ENCODE assay signal across 14 cellular contexts in the genomic region with DNA sequence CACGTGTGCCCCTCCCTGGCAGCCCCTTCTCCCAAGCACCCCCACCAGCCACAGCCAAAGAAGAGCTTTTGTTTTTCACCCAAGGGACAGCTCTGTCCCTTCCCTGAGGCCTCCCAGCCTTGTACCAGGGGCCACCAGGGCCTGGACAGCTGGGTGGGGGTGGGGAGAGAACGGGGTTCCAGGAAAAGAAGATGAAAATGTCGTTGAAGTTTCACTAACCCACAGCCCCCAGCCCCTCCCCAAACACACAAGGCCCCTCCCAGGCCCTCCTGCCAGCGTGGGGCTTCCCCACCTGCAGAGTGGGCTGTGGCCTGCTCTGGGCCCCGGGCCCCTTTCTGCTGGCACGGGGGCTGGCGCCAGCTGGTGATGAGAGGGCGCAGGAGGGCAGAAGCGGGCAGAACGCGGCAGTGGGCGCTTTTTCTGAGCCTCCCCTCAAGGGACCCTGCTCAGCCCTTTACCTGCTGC. TPM values are rescaled to one million over a fixed set of nuclear protein-coding genes. Genes with fewer than 3 reads are reported as not detected.
A peak's percentile ranks its signal among the peaks of the same experiment; 100 is the strongest.
DNase-seq lines count a peak whose midpoint lies in the region; ATAC-seq and TF ChIP-seq lines count a peak whose summit lies in the region.
"Had no signal": no experiment of that assay in that cellular context is flagged by ENCODE, and none has a peak within 500 bp of the region (broad histone marks: within the 10 kb centered on the region; RNA-seq: fewer than 3 reads in every experiment).

No MANE protein-coding gene starts in this region.

- POLR2A ChIA-PET in WTC11 (lab: Charles Lee) = interaction anchor here (1.3 kb wide), 1 partner anchor 19 kb away, joined by 3 read pairs; no protein-coding TSS in a partner anchor

- no peak overlapping the region for H3K27ac Mint-ChIP-seq in activated CD4-positive, alpha-beta T cell treated with anti-CD3 and anti-CD28 coated beads, Interleukin-2, amount 10 ng/mL, durations not matched to agents 24 days and 14 days
- no peak overlapping the region for H3K27ac Mint-ChIP-seq in WTC11
- H3K27ac Mint-ChIP-seq in stimulated activated naive B cell treated with anti-CD40 and anti-IgM and Interleukin-4, amounts not matched to agents 10 μg/mL and 1 μg/mL and 100 μg/mL, for 72 hours = no peak overlapping the region
- H3K27ac Mint-ChIP-seq: activated T-cell treated with anti-CD3 and anti-CD28 coated beads, Interleukin-2, amount 50 U/mL, for 72 hours had no signal

- no peaks in the 10 kb centered on the region for H3K9me3 Mint-ChIP-seq in activated CD4-positive, alpha-beta T cell treated with anti-CD3 and anti-CD28 coated beads, Interleukin-2, amount 10 ng/mL, durations not matched to agents 24 days and 14 days
- no peaks in the 10 kb centered on the region for H3K9me3 Mint-ChIP-seq in WTC11
- no peaks in the 10 kb centered on the region for H3K9me3 Mint-ChIP-seq in stimulated activated naive B cell treated with anti-CD40 and anti-IgM and Interleukin-4, amounts not matched to agents 10 μg/mL and 1 μg/mL and 100 μg/mL, for 72 hours
- H3K9me3 Mint-ChIP-seq: activated T-cell treated with anti-CD3 and anti-CD28 coated beads, Interleukin-2, amount 50 U/mL, for 72 hours had no signal

- CTCF ChIA-PET in WTC11 (lab: Charles Lee) = interaction anchor here (1.2 to 1.8 kb wide), 3 partner anchors 14 to 363 kb away, joined by 3 to 7 read pairs (median 4); no protein-coding TSS in a partner anchor

- no peak for DNase-seq in activated CD4-positive, alpha-beta T cell treated with anti-CD3 and anti-CD28 coated beads, Interleukin-2, amount 10 ng/mL, durations not matched to agents 24 days and 14 days
- DNase-seq in activated CD4-positive, alpha-beta T cell treated with anti-CD3 and anti-CD28 coated beads, Interleukin-2, amount 50 U/mL, for 48 hours = no peak
- DNase-seq in WTC11 (ENCODE audit: low spot score) (peak; percentile 18), inferior parietal cortex (ENCODE audit: extremely low spot score) (peak; percentile 55), NCI-H748 (lab: John Stamatoyannopoulos, UW; ENCODE audit: unreplicated experiment) (no peak), GM19240 (ENCODE audit: insufficient read length, low spot score) (no peak)
- DNase-seq in stimulated activated naive B cell treated with anti-CD40 and anti-IgM and Interleukin-4, amounts not matched to agents 10 μg/mL and 1 μg/mL and 100 μg/mL, for 72 hours = no peak
- DNase-seq: brain microvascular endothelial cell, NCI-H345 had no signal

- no peak for TF ChIP-seq CTCF in WTC11 (IDR thresholded peaks at IDR 0.05)

- ATAC-seq in WTC11 = no peak
- peak; percentile 26 to 31 for ATAC-seq in stimulated activated naive B cell treated with anti-CD40 and anti-IgM and Interleukin-4, amounts not matched to agents 10 μg/mL and 1 μg/mL and 100 μg/mL, for 72 hours (replicated peaks)
- no peak for ATAC-seq in GM19328 (IDR thresholded peaks at IDR 0.05; ENCODE audit: unreplicated experiment)

- intact Hi-C loops in activated CD4-positive, alpha-beta T cell treated with anti-CD3 and anti-CD28 coated beads, Interleukin-2, amount 10 ng/mL, durations not matched to agents 24 days and 14 days (cut with micrococcal nuclease) = no loop called here

- H3K36me3 Mint-ChIP-seq in activated CD4-positive, alpha-beta T cell treated with anti-CD3 and anti-CD28 coated beads, Interleukin-2, amount 10 ng/mL, durations not matched to agents 24 days and 14 days (ENCODE audit: low read depth) = no peaks in the 10 kb centered on the region
- no peaks in the 10 kb centered on the region for H3K36me3 Mint-ChIP-seq in WTC11
- no peaks in the 10 kb centered on the region for H3K36me3 Mint-ChIP-seq in stimulated activated naive B cell treated with anti-CD40 and anti-IgM and Interleukin-4, amounts not matched to agents 10 μg/mL and 1 μg/mL and 100 μg/mL, for 72 hours

- peaks cover 5% of the 10 kb centered on the region for H3K4me1 Mint-ChIP-seq in activated CD4-positive, alpha-beta T cell treated with anti-CD3 and anti-CD28 coated beads, Interleukin-2, amount 10 ng/mL, durations not matched to agents 24 days and 14 days
- H3K4me1 Mint-ChIP-seq in WTC11 = peaks cover 39% of the 10 kb centered on the region
- peaks cover 5 to 6% of the 10 kb centered on the region in 2 donors for H3K4me1 Mint-ChIP-seq in stimulated activated naive B cell treated with anti-CD40 and anti-IgM and Interleukin-4, amounts not matched to agents 10 μg/mL and 1 μg/mL and 100 μg/mL, for 72 hours

- peak overlapping the region; percentile 50 for H3K4me3 Mint-ChIP-seq in activated CD4-positive, alpha-beta T cell treated with anti-CD3 and anti-CD28 coated beads, Interleukin-2, amount 10 ng/mL, durations not matched to agents 24 days and 14 days
- H3K4me3 Mint-ChIP-seq in WTC11 = peak overlapping the region; percentile 60
- peak overlapping the region in 1 of 2 donors; percentile 56 for H3K4me3 Mint-ChIP-seq in stimulated activated naive B cell treated with anti-CD40 and anti-IgM and Interleukin-4, amounts not matched to agents 10 μg/mL and 1 μg/mL and 100 μg/mL, for 72 hours

- H3K27me3 Mint-ChIP-seq in activated CD4-positive, alpha-beta T cell treated with anti-CD3 and anti-CD28 coated beads, Interleukin-2, amount 10 ng/mL, durations not matched to agents 24 days and 14 days = peaks cover 26% of the 10 kb centered on the region
- H3K27me3 Mint-ChIP-seq in WTC11 (ENCODE audit: low read depth) = no peaks in the 10 kb centered on the region
- H3K27me3 Mint-ChIP-seq in stimulated activated naive B cell treated with anti-CD40 and anti-IgM and Interleukin-4, amounts not matched to agents 10 μg/mL and 1 μg/mL and 100 μg/mL, for 72 hours = peaks cover 47 to 76% of the 10 kb centered on the region in 2 donors

TF ChIP-seq in WTC11, 78 proteins besides CTCF, POLR2A, EP300 and RAD21 (continues in another document):
- TF ChIP-seq PRDM15 (CRISPR knock-in tag; IDR thresholded peaks at IDR 0.05) = no peak
- no peak for TF ChIP-seq FOXK1 (CRISPR knock-in tag; IDR thresholded peaks at IDR 0.05)
- no peak for TF ChIP-seq NFE2L1 (CRISPR knock-in tag; IDR thresholded peaks at IDR 0.05)
- no peak for TF ChIP-seq FOXP4 (CRISPR knock-in tag; IDR thresholded peaks at IDR 0.05)
- TF ChIP-seq CREB1 (CRISPR knock-in tag; IDR thresholded peaks at IDR 0.05) = no peak
- no peak for TF ChIP-seq SMAD4 (CRISPR knock-in tag; IDR thresholded peaks at IDR 0.05)

RNA-seq across cellular contexts. Expression of gene ANKRD65, which starts 5.5 kb away (rescaled TPM):
- not detected in 2 replicates for total RNA-seq in activated CD4-positive, alpha-beta T cell treated with anti-CD3 and anti-CD28 coated beads, Interleukin-2, amount 10 ng/mL, durations not matched to agents 24 days and 14 days
- 1.6 to 2.8 TPM (median 1.9 TPM) in 3 replicates for total RNA-seq in WTC11 (2021)
- total RNA-seq: Daoy, mononuclear cell had no signal

RNA-seq across cellular contexts. Expression of gene VWA1, which starts 9.0 kb away (rescaled TPM):
- total RNA-seq in activated CD4-positive, alpha-beta T cell treated with anti-CD3 and anti-CD28 coated beads, Interleukin-2, amount 10 ng/mL, durations not matched to agents 24 days and 14 days = 4.9 and 5.2 TPM in 2 replicates
- 28.3 to 35.5 TPM (median 28.3 TPM) in 3 replicates for total RNA-seq in WTC11 (2021)

RNA-seq across cellular contexts. Expression of gene MRPL20, which starts 19.4 kb away (rescaled TPM):
- total RNA-seq in activated CD4-positive, alpha-beta T cell treated with anti-CD3 and anti-CD28 coated beads, Interleukin-2, amount 10 ng/mL, durations not matched to agents 24 days and 14 days = 187 and 194 TPM in 2 replicates
- total RNA-seq in WTC11 (2021) = 126 to 156 TPM (median 134 TPM) in 3 replicates

RNA-seq across cellular contexts. Expression of gene ATAD3C, which starts 23.0 kb away (rescaled TPM):
- total RNA-seq in activated CD4-positive, alpha-beta T cell treated with anti-CD3 and anti-CD28 coated beads, Interleukin-2, amount 10 ng/mL, durations not matched to agents 24 days and 14 days = 0.40 and 0.75 TPM in 2 replicates
- total RNA-seq in WTC11 (2021) = 0.60 to 0.94 TPM (median 0.61 TPM) in 3 replicates
- total RNA-seq: vagina had no signal

RNA-seq across cellular contexts. Expression of gene CCNL2, which starts 27.4 kb away (rescaled TPM):
- total RNA-seq in activated CD4-positive, alpha-beta T cell treated with anti-CD3 and anti-CD28 coated beads, Interleukin-2, amount 10 ng/mL, durations not matched to agents 24 days and 14 days = 144 and 146 TPM in 2 replicates
- 117 to 142 TPM (median 117 TPM) in 3 replicates for total RNA-seq in WTC11 (2021)

Comparison
In these comparisons a context has a peak if more than half of its experiments do, and no peak if none do; other contexts are left out.
1. DNase-seq: peak in WTC11 (single experiment) and inferior parietal cortex (single experiment); none in activated CD4-positive, alpha-beta T cell treated with anti-CD3 and anti-CD28 coated beads, Interleukin-2, amount 10 ng/mL, durations not matched to agents 24 days and 14 days (single experiment), activated CD4-positive, alpha-beta T cell treated with anti-CD3 and anti-CD28 coated beads, Interleukin-2, amount 50 U/mL, for 48 hours (0 of 2), stimulated activated naive B cell treated with anti-CD40 and anti-IgM and Interleukin-4, amounts not matched to agents 10 μg/mL and 1 μg/mL and 100 μg/mL, for 72 hours (single experiment), NCI-H748 (single experiment) and GM19240 (single experiment).
2. ATAC-seq: peak in stimulated activated naive B cell treated with anti-CD40 and anti-IgM and Interleukin-4, amounts not matched to agents 10 μg/mL and 1 μg/mL and 100 μg/mL, for 72 hours (2 of 2); none in WTC11 (single experiment) and GM19328 (single experiment).